15 cellular contexts compared by ENCODE assay signal in genomic region chr4:158540125-158540907, GRCh38. TPM values are rescaled to one million over a fixed set of nuclear protein-coding genes. Genes with fewer than 3 reads are reported as not detected.
DNase-seq lines count a peak whose midpoint lies in the region; ATAC-seq and TF ChIP-seq lines count a peak whose summit lies in the region.
"Had no signal": no experiment of that assay in that cellular context is flagged by ENCODE, and none has a peak within 500 bp of the region (broad histone marks: within the 10 kb centered on the region; RNA-seq: fewer than 3 reads in every experiment).

No MANE protein-coding gene starts in this region.

- H3K4me1 ChIP-seq in foreskin keratinocyte = peaks cover 52% of the 10 kb centered on the region

- H3K27ac ChIP-seq in foreskin keratinocyte = peak overlapping the region; percentile 87

- ATAC-seq in foreskin keratinocyte (peak; percentile 92), HG03442 (IDR thresholded peaks at IDR 0.05; ENCODE audit: unreplicated experiment) (no peak), sciatic nerve (no peak)
- ATAC-seq: Panc1 had no signal

- peak; percentile 40 for DNase-seq in A172 (ENCODE audit: low spot score)
- peak; percentile 5 for DNase-seq in LoVo (ENCODE audit: low spot score)
- DNase-seq in amniotic epithelial cell (ENCODE audit: low read depth) = peak; percentile 1
- DNase-seq in foreskin keratinocyte = peak; percentile 97 to 99
- no peak for DNase-seq in sciatic nerve (ENCODE audit: low spot score)
- no peak for DNase-seq in kidney glomerular epithelial cell (lab: John Stamatoyannopoulos, UW)
- DNase-seq in activated effector memory CD4-positive, alpha-beta T cell treated with Interleukin-2 at 50 U/mL for 16 hours = no peak
- DNase-seq: 8988T, EL, IMR-90, NCI-H1048, SHP77 had no signal

- intact Hi-C loops in sciatic nerve (cut with DNase I) = no loop called here

- no peaks in the 10 kb centered on the region for H3K27me3 ChIP-seq in foreskin keratinocyte
- H3K27me3 ChIP-seq: BLaER1 treated with 17β-estradiol and CSF1 and Interleukin-3, amounts not matched to agents 10 nM and 100 nM had no signal

- TF ChIP-seq CTCF in foreskin keratinocyte (conservative IDR thresholded peaks at IDR 0.05) = no peak

RNA-seq across cellular contexts. Expression of gene RXFP1, which starts 18.6 kb away (rescaled TPM):
- total RNA-seq in A172 (2014; rRNA removed; shearing (Covaris generic)) = not detected in 2 replicates
- total RNA-seq in foreskin keratinocyte = not detected in 2 replicates
- polyA plus RNA-seq in foreskin keratinocyte = not detected in 2 replicates
- not detected for total RNA-seq in sciatic nerve
- total RNA-seq: IMR-90 had no signal
- polyA plus RNA-seq: IMR-90 had no signal

Comparison
In these comparisons a context has a peak if more than half of its experiments do, and no peak if none do; other contexts are left out.
1. DNase-seq: peak in A172 (single experiment), LoVo (single experiment), amniotic epithelial cell (single experiment) and foreskin keratinocyte (2 of 2); none in sciatic nerve (single experiment), kidney glomerular epithelial cell (single experiment) and activated effector memory CD4-positive, alpha-beta T cell treated with Interleukin-2 at 50 U/mL for 16 hours (single experiment).